ENCODE assay signal across 17 cellular contexts in the genomic region with DNA sequence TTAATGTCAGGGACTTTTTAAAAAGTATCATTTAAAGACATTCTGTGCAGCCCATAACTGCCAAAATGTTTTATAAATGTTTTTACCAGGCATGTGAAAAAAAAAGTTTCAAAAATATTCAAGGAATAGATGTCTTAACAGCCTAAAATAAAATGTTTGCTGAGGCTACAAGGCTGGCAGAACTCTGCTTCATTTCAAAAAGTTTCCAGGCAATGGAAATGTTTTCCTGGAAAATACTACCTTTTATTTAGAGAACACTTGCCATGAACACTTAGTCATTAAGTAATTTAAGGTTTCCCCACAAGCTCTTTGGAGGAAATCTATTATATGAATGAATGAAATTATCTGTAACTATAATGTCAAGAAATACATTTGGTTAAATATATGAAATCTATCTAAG.
"Had no signal": no experiment of that assay in that cellular context is flagged by ENCODE, and none has a peak within 500 bp of the region (broad histone marks: within the 10 kb centered on the region; RNA-seq: fewer than 3 reads in every experiment).

No MANE protein-coding gene starts in this region.

- H3K36me3 ChIP-seq: left ventricle myocardium inferior, WERI-Rb-1 had no signal

- ATAC-seq: activated CD8-positive, alpha-beta T cell treated with anti-CD3 and anti-CD28 coated beads, Interleukin-2, amount 10 ng/mL, durations not matched to agents 7 days and 5 days; activated T-helper 17 cell treated with anti-CD3 and anti-CD28 coated beads, Interleukin-2, amount 50 U/mL, for 72 hours; Right ventricle myocardium inferior; stimulated activated effector memory CD8-positive, alpha-beta T cell treated with anti-CD3 and anti-CD28 coated beads, Interleukin-12 subunit alpha, Interleukin-12 subunit beta, amount 100 ng/mL, for 72 hours; T-cell had no signal

- H3K9me3 Mint-ChIP-seq: activated T-helper 17 cell treated with anti-CD3 and anti-CD28 coated beads, Interleukin-2, amount 50 U/mL, for 72 hours had no signal

- H3K4me3 Mint-ChIP-seq: activated CD8-positive, alpha-beta T cell treated with anti-CD3 and anti-CD28 coated beads, Interleukin-2, amount 10 ng/mL, durations not matched to agents 7 days and 5 days; activated naive CD4-positive, alpha-beta T cell treated with anti-CD3 and anti-CD28 coated beads, Interleukin-2, amount 10 ng/mL, durations not matched to agents 7 days and 5 days; activated T-helper 17 cell treated with anti-CD3 and anti-CD28 coated beads, Interleukin-2, amount 50 U/mL, for 72 hours; brain; endodermal cell; stimulated activated effector memory CD8-positive, alpha-beta T cell treated with anti-CD3 and anti-CD28 coated beads, Interleukin-12 subunit alpha, Interleukin-12 subunit beta, amount 100 ng/mL, for 72 hours; T-cell had no signal

- H3K27ac ChIP-seq: SK-N-MC, WERI-Rb-1 had no signal

- H3K4me1 ChIP-seq: left ventricle myocardium inferior had no signal

- DNase-seq: activated CD4-positive, alpha-beta T cell treated with anti-CD3 and anti-CD28 coated beads for 4 hours; activated CD8-positive, alpha-beta T cell treated with anti-CD3 and anti-CD28 coated beads, Interleukin-2, amount 10 ng/mL, durations not matched to agents 7 days and 5 days; activated naive CD4-positive, alpha-beta T cell treated with anti-CD3 and anti-CD28 coated beads, Interleukin-2, amount 10 ng/mL, durations not matched to agents 7 days and 5 days; cerebellar nuclear complex; endodermal cell; erythroblast; foreskin fibroblast; left ventricle myocardium inferior; T-cell; T1000; WERI-Rb-1 had no signal

- H3K4me3 ChIP-seq: left ventricle myocardium inferior, SK-N-MC, smooth muscle cell had no signal

- H3K27me3 Mint-ChIP-seq: activated naive CD4-positive, alpha-beta T cell treated with anti-CD3 and anti-CD28 coated beads, Interleukin-2, amount 10 ng/mL, durations not matched to agents 7 days and 5 days; activated T-helper 17 cell treated with anti-CD3 and anti-CD28 coated beads, Interleukin-2, amount 50 U/mL, for 72 hours; brain; T-cell had no signal

- H3K4me1 Mint-ChIP-seq: activated naive CD4-positive, alpha-beta T cell treated with anti-CD3 and anti-CD28 coated beads, Interleukin-2, amount 10 ng/mL, durations not matched to agents 7 days and 5 days had no signal

- H3K4me2 ChIP-seq: smooth muscle cell had no signal

- H3K27ac Mint-ChIP-seq: activated CD8-positive, alpha-beta T cell treated with anti-CD3 and anti-CD28 coated beads, Interleukin-2, amount 10 ng/mL, durations not matched to agents 7 days and 5 days; activated naive CD4-positive, alpha-beta T cell treated with anti-CD3 and anti-CD28 coated beads, Interleukin-2, amount 10 ng/mL, durations not matched to agents 7 days and 5 days; activated T-helper 17 cell treated with anti-CD3 and anti-CD28 coated beads, Interleukin-2, amount 50 U/mL, for 72 hours; endodermal cell; stimulated activated effector memory CD8-positive, alpha-beta T cell treated with anti-CD3 and anti-CD28 coated beads, Interleukin-12 subunit alpha, Interleukin-12 subunit beta, amount 100 ng/mL, for 72 hours had no signal
